In genomic region chr12:96400631-96401060, GRCh38 we compare ENCODE assay signal across 8 cellular contexts. TPM values are rescaled to one million over a fixed set of nuclear protein-coding genes. Genes with fewer than 3 reads are reported as not detected.
DNase-seq lines count a peak whose midpoint lies in the region; ATAC-seq and TF ChIP-seq lines count a peak whose summit lies in the region.

No MANE protein-coding gene starts in this region.

- H3K36me3 ChIP-seq in parathyroid adenoma (ENCODE audit: control insufficient read depth, insufficient read depth, low read length) = no peaks in the 10 kb centered on the region

- ATAC-seq in GM19372 (IDR thresholded peaks at IDR 0.05; ENCODE audit: low read depth, unreplicated experiment) = peak; percentile 3

- TF ChIP-seq CTCF in WI38 (IDR thresholded peaks at IDR 0.05; ENCODE audit: low read depth, low read length) = no peak
- no peak for TF ChIP-seq CTCF in foreskin fibroblast (IDR thresholded peaks at IDR 0.05; ENCODE audit: low read depth, low read length)
- TF ChIP-seq CTCF in parathyroid adenoma (IDR thresholded peaks at IDR 0.05) = no peak

- no peaks in the 10 kb centered on the region for H3K27me3 ChIP-seq in parathyroid adenoma (ENCODE audit: control insufficient read depth, insufficient read depth, low read length)

- peak overlapping the region; percentile 91 for H3K4me3 ChIP-seq in WI38 (ENCODE audit: low read depth, low read length)
- H3K4me3 ChIP-seq in foreskin fibroblast (ENCODE audit: low read depth in 1 of 2, low read length in 2 of 2) = peak overlapping the region; percentile 86 to 95
- peak overlapping the region; percentile 89 for H3K4me3 ChIP-seq in parathyroid adenoma (ENCODE audit: low read depth, low read length)

- peak; percentile 49 for DNase-seq in COLO829 (ENCODE audit: low spot score)
- DNase-seq in HPDE6-E6E7 (ENCODE audit: extremely low spot score) = peak; percentile 22
- no peak for DNase-seq in foreskin fibroblast
- no peak for DNase-seq in NCI-H1694 (lab: John Stamatoyannopoulos, UW)
- no peak for DNase-seq in mesenteric fat pad (ENCODE audit: low spot score)

- peak overlapping the region; percentile 98 for H2AFZ ChIP-seq in parathyroid adenoma

- H3K4me1 ChIP-seq in parathyroid adenoma = peaks cover 15% of the 10 kb centered on the region

- H3K9me3 ChIP-seq in parathyroid adenoma (ENCODE audit: control insufficient read depth, low read length) = no peaks in the 10 kb centered on the region

- H3K27ac ChIP-seq in parathyroid adenoma = peak overlapping the region; percentile 90

- no peak overlapping the region for H3K9ac ChIP-seq in parathyroid adenoma

- peak overlapping the region; percentile 99 for H3K4me2 ChIP-seq in parathyroid adenoma (ENCODE audit: low read length)

- H3K79me2 ChIP-seq in parathyroid adenoma = peaks cover 11% of the 10 kb centered on the region

RNA-seq across cellular contexts. Expression of gene CDK17, which starts 0.4 kb away (rescaled TPM):
- 46.2 TPM for total RNA-seq in mesenteric fat pad

Comparison
In these comparisons a context has a peak if more than half of its experiments do, and no peak if none do; other contexts are left out.
1. DNase-seq: peak in COLO829 (single experiment) and HPDE6-E6E7 (single experiment); none in foreskin fibroblast (0 of 2), NCI-H1694 (single experiment) and mesenteric fat pad (single experiment).
2. Peak in every context shown above with its lines, with median percentiles within 50 percentile points of each other: H3K4me3 ChIP-seq.